In genomic region chr12:53096761-53097160, GRCh38 we compare ENCODE assay signal across 9 cellular contexts. TPM values are rescaled to one million over a fixed set of nuclear protein-coding genes. Genes with fewer than 3 reads are reported as not detected.
A peak's percentile ranks its signal among the peaks of the same experiment; 100 is the strongest.
DNase-seq lines count a peak whose midpoint lies in the region; ATAC-seq, FAIRE-seq and TF ChIP-seq lines count a peak whose summit lies in the region.
"Had no signal": no experiment of that assay in that cellular context is flagged by ENCODE, and none has a peak within 500 bp of the region (broad histone marks: within the 10 kb centered on the region; RNA-seq: fewer than 3 reads in every experiment).

No MANE protein-coding gene starts in this region.

- H3K27me3 Mint-ChIP-seq in T-helper 17 cell (peaks cover 3% of the 10 kb centered on the region), glutamatergic neuron (ENCODE audit: unreplicated experiment) (peaks cover 32% of the 10 kb centered on the region)

- ATAC-seq in DND-41 (ENCODE audit: insufficient read depth, low read depth) (no peak), T-helper 17 cell (no peak), HG03378 (IDR thresholded peaks at IDR 0.05; ENCODE audit: unreplicated experiment) (no peak)

- no peak for DNase-seq in DND-41
- DNase-seq in T-helper 17 cell = no peak
- no peak for DNase-seq in glutamatergic neuron
- DNase-seq in retinal pigment epithelial cell (ENCODE audit: low read depth) = no peak
- no peak for DNase-seq in ACHN
- no peak for DNase-seq in germinal center (ENCODE audit: low spot score)
- DNase-seq in RCC 7860 (ENCODE audit: low spot score) = no peak

- H3K4me3 Mint-ChIP-seq in T-helper 17 cell (peak overlapping the region; percentile 93), glutamatergic neuron (ENCODE audit: unreplicated experiment) (peak overlapping the region; percentile 88)

- no peak overlapping the region for H3K27ac ChIP-seq in DND-41 (ENCODE audit: low read length)

- H3K36me3 Mint-ChIP-seq in T-helper 17 cell (ENCODE audit: low read depth) (peaks cover 2% of the 10 kb centered on the region), glutamatergic neuron (ENCODE audit: unreplicated experiment) (no peaks in the 10 kb centered on the region)

- H3K27ac Mint-ChIP-seq in T-helper 17 cell (peak overlapping the region; percentile 87), glutamatergic neuron (ENCODE audit: unreplicated experiment) (no peak overlapping the region)

- peaks cover 42% of the 10 kb centered on the region for H3K27me3 ChIP-seq in DND-41 (ENCODE audit: insufficient read depth, low read length, poor library complexity)

- H3K79me2 ChIP-seq in DND-41 (ENCODE audit: insufficient read depth, low read length) = no peaks in the 10 kb centered on the region

- peaks cover 6% of the 10 kb centered on the region for H3K9me3 Mint-ChIP-seq in glutamatergic neuron (ENCODE audit: unreplicated experiment)

- H3K4me1 Mint-ChIP-seq in T-helper 17 cell (peaks cover 26% of the 10 kb centered on the region), glutamatergic neuron (ENCODE audit: low read depth, unreplicated experiment) (peaks cover 8% of the 10 kb centered on the region)

- H3K4me2 ChIP-seq in DND-41 (ENCODE audit: insufficient read depth, low read length) = peak overlapping the region; percentile 80

- H3K4me1 ChIP-seq in DND-41 (ENCODE audit: insufficient read depth, low read length) = peaks cover 20% of the 10 kb centered on the region

- in situ Hi-C loops in ACHN (cut with HindIII; ENCODE audit: low pct_ligation_motif_present, low pct_unique_long_range_greater_than_20kb, low sequenced_read_pairs) = no loop called here

- H3K9me3 ChIP-seq in DND-41 (ENCODE audit: insufficient read depth, low read length, severe bottlenecking) (no peaks in the 10 kb centered on the region), T-helper 17 cell (ENCODE audit: control insufficient read depth, low read length, poor library complexity, severe bottlenecking) (no peaks in the 10 kb centered on the region)

- no peaks in the 10 kb centered on the region for H3K36me3 ChIP-seq in DND-41 (ENCODE audit: insufficient read depth, low read length)

- peaks cover 7% of the 10 kb centered on the region; the same call in 1 of the 2 replicates for H4K20me1 ChIP-seq in DND-41 (ENCODE audit: insufficient read depth, low read length)

- FAIRE-seq in RCC 7860 (lab: Jason Lieb, UNC) = no peak
- FAIRE-seq: GM18507 had no signal

- H2AFZ ChIP-seq in DND-41 (ENCODE audit: low read depth, low read length) = no peak overlapping the region

- TF ChIP-seq CTCF in DND-41 (IDR thresholded peaks at IDR 0.05; ENCODE audit: borderline replicate concordance, extremely low read depth, low read length, poor library complexity, severe bottlenecking) (no peak), glutamatergic neuron (IDR thresholded peaks at IDR 0.05; ENCODE audit: partially characterized antibody, unreplicated experiment) (no peak), retinal pigment epithelial cell (conservative IDR thresholded peaks at IDR 0.05; ENCODE audit: low read depth, low read length) (no peak)

- no peak overlapping the region for H3K9ac ChIP-seq in DND-41 (ENCODE audit: low read depth, low read length)

- no peak overlapping the region for H3K4me3 ChIP-seq in DND-41 (ENCODE audit: low read depth in 1 of 2, low read length in 2 of 2)
- H3K4me3 ChIP-seq in retinal pigment epithelial cell (ENCODE audit: low read length) = peak overlapping the region; percentile 61

RNA-seq across cellular contexts. Expression of gene IGFBP6, which starts 0.7 kb away (rescaled TPM):
- total RNA-seq in T-helper 17 cell = under 1 TPM in 1 of 2 donors, not detected in 1; 0.45 TPM
- not detected for total RNA-seq in glutamatergic neuron (ENCODE audit: unreplicated experiment)

RNA-seq across cellular contexts. Expression of gene SOAT2, which starts 6.5 kb away (rescaled TPM):
- total RNA-seq in T-helper 17 cell = 1 to 10 TPM in 1 of 2 donors, under 1 TPM in 1; 0.83 to 2.5 TPM
- total RNA-seq in glutamatergic neuron (ENCODE audit: unreplicated experiment) = not detected

RNA-seq across cellular contexts. Expression of gene SPRYD3, which starts 17.6 kb away (rescaled TPM):
- total RNA-seq in T-helper 17 cell (10 to 100 TPM; 23.1 to 29.6 TPM), glutamatergic neuron (ENCODE audit: unreplicated experiment) (13.9 TPM)

RNA-seq across cellular contexts. Expression of gene TNS2, which starts 46.9 kb away (rescaled TPM):
- total RNA-seq in T-helper 17 cell = 1 to 10 TPM; 1.4 to 3.1 TPM
- 2.5 TPM for total RNA-seq in glutamatergic neuron (ENCODE audit: unreplicated experiment)
